ENCODE assay signal across 22 cellular contexts in the genomic region with DNA sequence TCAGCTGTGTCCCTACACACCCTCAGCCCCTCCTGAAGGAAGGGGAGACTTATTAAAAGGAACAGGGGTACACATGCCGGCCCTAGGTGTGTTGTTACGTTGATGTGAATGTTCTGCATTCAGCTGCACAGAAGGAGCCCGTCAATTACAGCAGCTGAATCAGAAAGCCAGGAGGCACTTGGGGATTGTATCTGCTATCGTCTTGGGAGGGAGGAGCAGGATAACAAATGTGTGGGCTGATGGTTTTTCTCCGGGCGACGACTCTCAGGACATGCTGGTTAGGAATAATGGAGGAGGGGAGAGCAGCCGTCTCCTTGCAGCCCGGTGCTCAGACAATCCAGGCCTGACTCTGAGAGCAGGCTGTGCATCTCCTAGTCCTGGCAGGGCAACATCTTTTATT.
"Had no signal": no experiment of that assay in that cellular context is flagged by ENCODE, and none has a peak within 500 bp of the region (broad histone marks: within the 10 kb centered on the region; RNA-seq: fewer than 3 reads in every experiment).

No MANE protein-coding gene starts in this region.

- H3K27ac ChIP-seq: breast epithelium, foreskin keratinocyte, heart right ventricle, left lung, thoracic aorta had no signal

- H3K4me3 Mint-ChIP-seq: activated CD4-positive, alpha-beta T cell treated with anti-CD3 and anti-CD28 coated beads for 36 hours; activated CD8-positive, alpha-beta memory T cell treated with anti-CD3 and anti-CD28 coated beads, Interleukin-2, amount 10 ng/mL, durations not matched to agents 7 days and 5 days; activated CD8-positive, alpha-beta T cell treated with anti-CD3 and anti-CD28 coated beads, Interleukin-2, amount 10 ng/mL, durations not matched to agents 7 days and 5 days; activated naive CD4-positive, alpha-beta T cell treated with anti-CD3 and anti-CD28 coated beads, Interleukin-2, amount 50 U/mL, for 24 hours; activated naive CD8-positive, alpha-beta T cell treated with anti-CD3 and anti-CD28 coated beads, Interleukin-2, amount 50 U/mL, for 24 hours; naive thymus-derived CD4-positive, alpha-beta T cell had no signal

- H3K4me3 ChIP-seq: breast epithelium, heart right ventricle, left lung, thoracic aorta had no signal

- H3K36me3 Mint-ChIP-seq: activated CD8-positive, alpha-beta memory T cell treated with anti-CD3 and anti-CD28 coated beads, Interleukin-2, amount 10 ng/mL, durations not matched to agents 7 days and 5 days had no signal

- DNase-seq: activated CD4-positive, alpha-beta T cell treated with anti-CD3 and anti-CD28 coated beads for 36 hours; activated CD4-positive, CD25-positive, alpha-beta regulatory T cell; activated CD8-positive, alpha-beta memory T cell treated with anti-CD3 and anti-CD28 coated beads, Interleukin-2, amount 10 ng/mL, durations not matched to agents 7 days and 5 days; activated CD8-positive, alpha-beta T cell treated with anti-CD3 and anti-CD28 coated beads, Interleukin-2, amount 10 ng/mL, durations not matched to agents 7 days and 5 days; activated naive CD8-positive, alpha-beta T cell treated with anti-CD3 and anti-CD28 coated beads, Interleukin-2, amount 50 U/mL, for 24 hours; activated T-cell treated with anti-CD3 and anti-CD28 coated beads, Interleukin-2, amount 50 U/mL, for 48 hours; amygdala; central memory CD4-positive, alpha-beta T cell; foreskin keratinocyte; heart right ventricle; midbrain; naive thymus-derived CD4-positive, alpha-beta T cell; right cardiac atrium; stimulated activated CD4-positive, alpha-beta T cell treated with anti-CD3 and anti-CD28 coated beads, Interleukin-12 subunit alpha, Interleukin-12 subunit beta, amount 100 ng/mL, for 4 hours; stimulated activated CD4-positive, alpha-beta T cell treated with anti-CD3 and anti-CD28 coated beads, Interleukin-4, amount 100 ng/mL, for 1 hour; stimulated activated naive CD8-positive, alpha-beta T cell treated with anti-CD3 and anti-CD28 coated beads, Interleukin-15, Interleukin-2, amounts not matched to agents 100 U/mL and 50 U/mL, for 24 hours; trophoblast cell had no signal

- H3K36me3 ChIP-seq: breast epithelium had no signal

- H3K27me3 ChIP-seq: breast epithelium, foreskin keratinocyte, heart right ventricle, left lung had no signal

- H3K27me3 Mint-ChIP-seq: activated CD4-positive, alpha-beta T cell treated with anti-CD3 and anti-CD28 coated beads for 36 hours; activated CD8-positive, alpha-beta memory T cell treated with anti-CD3 and anti-CD28 coated beads, Interleukin-2, amount 10 ng/mL, durations not matched to agents 7 days and 5 days; activated naive CD4-positive, alpha-beta T cell treated with anti-CD3 and anti-CD28 coated beads, Interleukin-2, amount 50 U/mL, for 24 hours; activated naive CD8-positive, alpha-beta T cell treated with anti-CD3 and anti-CD28 coated beads, Interleukin-2, amount 50 U/mL, for 24 hours; naive thymus-derived CD4-positive, alpha-beta T cell had no signal

- H3K9me3 ChIP-seq: breast epithelium, heart right ventricle, left lung, thoracic aorta had no signal

- ATAC-seq: activated CD4-positive, alpha-beta T cell treated with anti-CD3 and anti-CD28 coated beads for 36 hours; activated CD8-positive, alpha-beta memory T cell treated with anti-CD3 and anti-CD28 coated beads, Interleukin-2, amount 10 ng/mL, durations not matched to agents 7 days and 5 days; activated CD8-positive, alpha-beta T cell treated with anti-CD3 and anti-CD28 coated beads, Interleukin-2, amount 10 ng/mL, durations not matched to agents 7 days and 5 days; activated naive CD8-positive, alpha-beta T cell treated with anti-CD3 and anti-CD28 coated beads, Interleukin-2, amount 50 U/mL, for 24 hours; foreskin keratinocyte; heart right ventricle; left lung; naive thymus-derived CD4-positive, alpha-beta T cell; stimulated activated naive CD8-positive, alpha-beta T cell treated with anti-CD3 and anti-CD28 coated beads, Interleukin-15, Interleukin-2, amounts not matched to agents 100 U/mL and 50 U/mL, for 24 hours had no signal

- H3K9me3 Mint-ChIP-seq: activated naive CD4-positive, alpha-beta T cell treated with anti-CD3 and anti-CD28 coated beads, Interleukin-2, amount 50 U/mL, for 24 hours; activated naive CD8-positive, alpha-beta T cell treated with anti-CD3 and anti-CD28 coated beads, Interleukin-2, amount 50 U/mL, for 24 hours; activated T-helper 2 cell treated with anti-CD3 and anti-CD28 coated beads, Interferon-gamma antibody, Interleukin-2, Interleukin-4, amounts not matched to agents 10 μg/mL and 5 μg/mL and 100 μg/mL, durations not matched to agents 14 hours and 24 hours and 36 hours; naive thymus-derived CD4-positive, alpha-beta T cell had no signal

- H3K27ac Mint-ChIP-seq: activated CD4-positive, alpha-beta T cell treated with anti-CD3 and anti-CD28 coated beads for 36 hours; activated CD8-positive, alpha-beta memory T cell treated with anti-CD3 and anti-CD28 coated beads, Interleukin-2, amount 10 ng/mL, durations not matched to agents 7 days and 5 days; activated CD8-positive, alpha-beta T cell treated with anti-CD3 and anti-CD28 coated beads, Interleukin-2, amount 10 ng/mL, durations not matched to agents 7 days and 5 days; activated naive CD4-positive, alpha-beta T cell treated with anti-CD3 and anti-CD28 coated beads, Interleukin-2, amount 50 U/mL, for 24 hours; activated naive CD8-positive, alpha-beta T cell treated with anti-CD3 and anti-CD28 coated beads, Interleukin-2, amount 50 U/mL, for 24 hours; activated T-helper 2 cell treated with anti-CD3 and anti-CD28 coated beads, Interferon-gamma antibody, Interleukin-2, Interleukin-4, amounts not matched to agents 10 μg/mL and 5 μg/mL and 100 μg/mL, durations not matched to agents 14 hours and 24 hours and 36 hours; naive thymus-derived CD4-positive, alpha-beta T cell had no signal

- H3K4me1 ChIP-seq: breast epithelium, foreskin keratinocyte, heart right ventricle, left lung had no signal

- H3K4me1 Mint-ChIP-seq: activated CD4-positive, alpha-beta T cell treated with anti-CD3 and anti-CD28 coated beads for 36 hours; activated CD8-positive, alpha-beta memory T cell treated with anti-CD3 and anti-CD28 coated beads, Interleukin-2, amount 10 ng/mL, durations not matched to agents 7 days and 5 days; activated naive CD4-positive, alpha-beta T cell treated with anti-CD3 and anti-CD28 coated beads, Interleukin-2, amount 50 U/mL, for 24 hours; activated naive CD8-positive, alpha-beta T cell treated with anti-CD3 and anti-CD28 coated beads, Interleukin-2, amount 50 U/mL, for 24 hours had no signal
